27 cellular contexts compared by ENCODE assay signal in the genomic region with DNA sequence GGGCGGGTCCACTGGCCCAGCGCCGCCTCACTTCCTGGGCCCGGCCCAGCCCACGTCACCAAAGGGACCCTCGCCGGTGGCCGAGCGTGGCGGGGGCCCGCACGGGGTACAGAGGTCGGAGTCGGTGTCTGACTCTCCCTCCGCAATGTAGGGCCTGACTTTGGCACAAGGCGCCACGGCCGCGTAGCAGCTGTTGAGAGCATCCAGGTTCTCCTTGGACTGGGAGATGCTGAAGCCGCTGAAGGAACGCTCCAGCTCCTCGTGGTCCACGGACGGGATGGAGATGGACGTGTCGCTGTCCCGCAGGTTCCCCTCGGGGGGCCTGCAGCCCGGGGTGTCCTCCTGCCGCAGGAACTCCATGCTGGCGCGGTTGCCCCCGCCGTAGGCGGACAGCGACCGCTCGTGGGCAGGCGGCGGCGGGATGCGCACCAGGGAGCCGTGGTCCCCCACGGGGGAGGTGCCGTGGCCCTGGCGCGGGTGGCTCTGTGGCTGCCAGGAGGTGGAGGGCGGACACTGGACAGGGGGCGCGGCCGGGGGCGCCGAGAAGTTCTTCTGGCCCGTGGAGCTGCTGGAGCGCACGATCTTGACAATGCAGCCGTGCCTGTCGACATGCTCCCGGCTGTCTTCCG. TPM values are rescaled to one million over a fixed set of nuclear protein-coding genes. Genes with fewer than 3 reads are reported as not detected.
A peak's percentile ranks its signal among the peaks of the same experiment; 100 is the strongest.
DNase-seq lines count a peak whose midpoint lies in the region; ATAC-seq, FAIRE-seq and TF ChIP-seq lines count a peak whose summit lies in the region.
"Had no signal": no experiment of that assay in that cellular context is flagged by ENCODE, and none has a peak within 500 bp of the region (broad histone marks: within the 10 kb centered on the region; RNA-seq: fewer than 3 reads in every experiment).

No MANE protein-coding gene starts in this region.

- no peaks in the 10 kb centered on the region for H3K79me2 ChIP-seq in HepG2 (ENCODE audit: insufficient read depth, low read length)

- no peak overlapping the region for H2BK120ac ChIP-seq in neuronal stem cell (ENCODE audit: low read depth, low read length)

- no peak overlapping the region for H3K27ac ChIP-seq in HepG2 (ENCODE audit: extremely low read length, insufficient read depth, low read length)
- H3K27ac ChIP-seq in right lobe of liver = no peak overlapping the region
- no peak overlapping the region for H3K27ac ChIP-seq in RWPE2 (ENCODE audit: poor library complexity, severe bottlenecking)
- H3K27ac ChIP-seq in neuronal stem cell (replicated peaks; ENCODE audit: low read length) = no peak overlapping the region
- H3K27ac ChIP-seq: 22Rv1, A549, BLaER1 had no signal

- no peak overlapping the region for H2AFZ ChIP-seq in HepG2 (ENCODE audit: low read length)
- no peak overlapping the region for H2AFZ ChIP-seq in neuronal stem cell (ENCODE audit: low read length)

- no TSS peak for BruUV-seq in HepG2 (replicated peaks; lab: Mats Ljungman, UMichigan)

- H3K18ac ChIP-seq in neuronal stem cell (ENCODE audit: low read length) = no peak overlapping the region

- intact Hi-C loops in HepG2 (cut with micrococcal nuclease; ENCODE audit: unreplicated experiment) (no loop called here), right lobe of liver (cut with DNase I) (no loop called here)

- no peak overlapping the region for H2BK15ac ChIP-seq in neuronal stem cell (ENCODE audit: low read length)

- no peak overlapping the region for H2AK5ac ChIP-seq in neuronal stem cell (ENCODE audit: low read depth, low read length)

- H3K4ac ChIP-seq in neuronal stem cell (ENCODE audit: low read length) = no peak overlapping the region

- TF ChIP-seq CTCF in HepG2 (CRISPR knock-in tag; IDR thresholded peaks at IDR 0.05) = no peak
- TF ChIP-seq CTCF in right lobe of liver (IDR thresholded peaks at IDR 0.05) = no peak
- TF ChIP-seq CTCF in RWPE2 (IDR thresholded peaks at IDR 0.05; ENCODE audit: poor library complexity, severe bottlenecking) = no peak

- H3K36me3 ChIP-seq in HepG2 (replicated peaks in 1 of 2; ENCODE audit: control insufficient read depth in 1 of 2, insufficient read depth in 2 of 2, low read length in 2 of 2) = no peaks in the 10 kb centered on the region
- no peaks in the 10 kb centered on the region for H3K36me3 ChIP-seq in right lobe of liver
- no peaks in the 10 kb centered on the region for H3K36me3 ChIP-seq in RWPE2 (ENCODE audit: low read depth)
- no peaks in the 10 kb centered on the region for H3K36me3 ChIP-seq in neuronal stem cell (replicated peaks in 1 of 2; ENCODE audit: control insufficient read depth in 2 of 2, insufficient read depth in 2 of 2, low read length in 2 of 2)
- H3K36me3 ChIP-seq: BE2C, BLaER1 had no signal

- H3K4me3 ChIP-seq in HepG2 (replicated peaks in 1 of 3; ENCODE audit: insufficient read depth in 1 of 3, low read depth in 2 of 3, low read length in 3 of 3) (no peak overlapping the region), right lobe of liver (no peak overlapping the region), RWPE2 (ENCODE audit: severe bottlenecking) (no peak overlapping the region), neuronal stem cell (ENCODE audit: low read length in 2 of 2) (no peak overlapping the region)
- H3K4me3 ChIP-seq: A549, BLaER1, GM12878 had no signal

- H3K9ac ChIP-seq in HepG2 (ENCODE audit: insufficient read depth, low read depth, low read length) (no peak overlapping the region), neuronal stem cell (ENCODE audit: low read depth, low read length, poor library complexity) (no peak overlapping the region)
- H3K9ac ChIP-seq: BLaER1 had no signal

- no peak overlapping the region for H3K4me2 ChIP-seq in HepG2 (ENCODE audit: low read depth, low read length)
- no peak overlapping the region for H3K4me2 ChIP-seq in neuronal stem cell (ENCODE audit: insufficient read depth, low read length, poor library complexity, severe bottlenecking)
- H3K4me2 ChIP-seq: A549, BLaER1 had no signal

- CTCF ChIA-PET in HepG2 (lab: Yijun Ruan, JAX; ENCODE audit: low intra/inter-chr PET ratio, low total read pairs) = no interaction called here

- DNase-seq in HepG2 (ENCODE audit: low spot score) (no peak), right lobe of liver (no peak), RWPE2 (ENCODE audit: low spot score) (peak; percentile 85), neuronal stem cell (ENCODE audit: low spot score) (no peak), GM19239 (ENCODE audit: insufficient read length, low spot score) (no peak), AG20443 (ENCODE audit: low spot score) (no peak)
- DNase-seq: BE2C; C1 segment of cervical spinal cord; CD4-positive, alpha-beta memory T cell; CD4-positive, CD25-positive, alpha-beta regulatory T cell; CD8-positive, alpha-beta memory T cell; COR-L47; DMS 273 treated with DMSO at 0.1 percent for 48 hours; DMS153; DMS53; DMS79; DND-41; EL; GDM1 had no signal

- H3K9me3 ChIP-seq in HepG2 (ENCODE audit: low read length) = no peaks in the 10 kb centered on the region
- no peaks in the 10 kb centered on the region for H3K9me3 ChIP-seq in right lobe of liver
- no peaks in the 10 kb centered on the region for H3K9me3 ChIP-seq in RWPE2 (ENCODE audit: severe bottlenecking)
- peaks cover 0 to 6% of the 10 kb centered on the region in 2 donors for H3K9me3 ChIP-seq in neuronal stem cell (replicated peaks in 1 of 2; ENCODE audit: control insufficient read depth in 2 of 2, insufficient read depth in 1 of 2, low read depth in 1 of 2, low read length in 2 of 2)
- H3K9me3 ChIP-seq: A549, BE2C, BLaER1 had no signal

- no peak overlapping the region for H4K8ac ChIP-seq in neuronal stem cell (ENCODE audit: low read depth, low read length)

- peak overlapping the region; percentile 38 for H3K14ac ChIP-seq in neuronal stem cell (ENCODE audit: low read length)

- H2BK5ac ChIP-seq in neuronal stem cell (ENCODE audit: low read length) = no peak overlapping the region

- H3K4me1 ChIP-seq in HepG2 (ENCODE audit: insufficient read depth, low read length) (no peaks in the 10 kb centered on the region; the same call in 1 of the 2 replicates), right lobe of liver (no peaks in the 10 kb centered on the region), RWPE2 (ENCODE audit: insufficient read depth, poor library complexity, severe bottlenecking) (no peaks in the 10 kb centered on the region), neuronal stem cell (ENCODE audit: control insufficient read depth in 2 of 2, insufficient read depth in 1 of 2, low read depth in 1 of 2, low read length in 2 of 2) (peaks cover 6 to 7% of the 10 kb centered on the region in 2 donors)
- H3K4me1 ChIP-seq: BE2C had no signal

- POLR2A ChIA-PET in HepG2 (lab: Yijun Ruan, JAX) = no interaction called here

- ATAC-seq in HepG2 (no peak), right lobe of liver (no peak), RWPE2 (ENCODE audit: low read depth) (no peak)
- ATAC-seq: A549, GM12878 had no signal

- in situ Hi-C loops in HepG2 (cut with HindIII; ENCODE audit: extremely low pct_ligation_motif_present, low pct_unique_long_range_greater_than_20kb) = no loop called here

- no peak overlapping the region for H2BK12ac ChIP-seq in neuronal stem cell (ENCODE audit: low read length)

- TF ChIP-seq RAD21 in HepG2 (CRISPR knock-in tag; IDR thresholded peaks at IDR 0.05) = no peak

- H4K20me1 ChIP-seq in HepG2 (ENCODE audit: insufficient read depth, low read length) = peaks cover 7% of the 10 kb centered on the region; the same call in 1 of the 2 replicates

- FAIRE-seq in HepG2 (lab: Jason Lieb, UNC) (no peak), GM19239 (lab: Jason Lieb, UNC) (no peak)
- FAIRE-seq: A549, GM12878, GM12892, GM18507 had no signal

- no peak overlapping the region for H4K91ac ChIP-seq in neuronal stem cell (ENCODE audit: low read depth, low read length, poor library complexity)

- no peak for TF ChIP-seq EP300 in HepG2 (IDR thresholded peaks at IDR 0.05; ENCODE audit: low read depth in 2 of 2, low read length in 2 of 2)
- TF ChIP-seq EP300 in HepG2 (CRISPR knock-in tag; IDR thresholded peaks at IDR 0.05; ENCODE audit: borderline replicate concordance) = no peak

- H3K79me1 ChIP-seq in neuronal stem cell (ENCODE audit: low read depth, low read length) = peaks cover 3% of the 10 kb centered on the region

- H3K23ac ChIP-seq in neuronal stem cell (ENCODE audit: low read depth, low read length, poor library complexity) = no peak overlapping the region

- WGBS in HepG2 (ENCODE audit: low lambda C conversion rate) = 50% methylated on average over 34 of the region's 60 CpGs
- no CpG with 5 or more reads among the region's 60 CpGs for WGBS in right lobe of liver (ENCODE audit: insufficient coverage, low coverage, low lambda C conversion rate, missing lambda C conversion rate)
- no CpG with 5 or more reads among the region's 60 CpGs for WGBS in neuronal stem cell (ENCODE audit: extremely low coverage in 2 of 2, insufficient read length in 2 of 2, insufficient replicate concordance in 1 of 2), 2 donors

- H3K27me3 ChIP-seq in HepG2 (ENCODE audit: control insufficient read depth in 1 of 2, insufficient read depth in 2 of 2, low read length in 2 of 2) (peaks cover 48 to 94% of the 10 kb centered on the region in 2 experiments), right lobe of liver (no peaks in the 10 kb centered on the region), RWPE2 (ENCODE audit: insufficient read depth, poor library complexity, severe bottlenecking) (peaks cover 20% of the 10 kb centered on the region), neuronal stem cell (ENCODE audit: control insufficient read depth in 3 of 3, insufficient read depth in 3 of 3, low read depth in 1 of 3, low read length in 3 of 3) (peaks cover 0 to 3% (median 0%) of the 10 kb centered on the region in 3 experiments)

- no peak for TF ChIP-seq POLR2A in HepG2 (IDR thresholded peaks at IDR 0.05; ENCODE audit: insufficient read depth in 1 of 2, low read depth in 2 of 2, low read length in 2 of 2)
- no peak for TF ChIP-seq POLR2A in right lobe of liver (IDR thresholded peaks at IDR 0.05)

RNA-seq across cellular contexts. Expression of gene CHRNA4, which starts 45.6 kb away (rescaled TPM):
- total RNA-seq in HepG2 (2016; rRNA removed; fragmentation: Illumina TruSeq; extraction: Trizol) = not detected in 2 replicates
- total RNA-seq in HepG2 (2016; cell fraction: cytosol; rRNA removed; fragmentation: Illumina TruSeq; extraction: Trizol; ENCODE audit: low read depth) = not detected in 2 replicates
- total RNA-seq in HepG2 (2016; cell fraction: insoluble cytoplasmic fraction; rRNA removed; fragmentation: Illumina TruSeq; extraction: Trizol) = not detected in 2 replicates
- total RNA-seq in HepG2 (2016; cell fraction: membrane; rRNA removed; fragmentation: Illumina TruSeq; extraction: Trizol) = not detected in 2 replicates
- total RNA-seq in HepG2 (2016; cell fraction: nucleus; rRNA removed; fragmentation: Illumina TruSeq; extraction: Trizol) = not detected in 2 replicates
- polyA plus RNA-seq in HepG2 (2011; rRNA removed) = not detected in 2 replicates
- polyA plus RNA-seq in HepG2 (2011; cell fraction: cytosol; rRNA removed) = 0.06 TPM in 1 of 2 replicates, not detected in the other
- 0.10 and 0.14 TPM in 2 replicates for polyA plus RNA-seq in HepG2 (2011; cell fraction: nucleus; rRNA removed)
- 0.11 TPM in 1 of 2 replicates, not detected in the other for polyA plus RNA-seq in HepG2 (2012)
- polyA plus RNA-seq in HepG2 (2016; cell fraction: cytosol; fragmentation: Illumina TruSeq; extraction: Trizol; ENCODE audit: low read depth) = not detected in 2 replicates
- not detected in 2 replicates for polyA plus RNA-seq in HepG2 (2016; cell fraction: insoluble cytoplasmic fraction; fragmentation: Illumina TruSeq; extraction: Trizol; ENCODE audit: low read depth)
- not detected in 2 replicates for polyA plus RNA-seq in HepG2 (2016; cell fraction: membrane; fragmentation: Illumina TruSeq; extraction: Trizol; ENCODE audit: low read depth)
- polyA plus RNA-seq in HepG2 (2016; cell fraction: nucleus; fragmentation: Illumina TruSeq; extraction: Trizol; ENCODE audit: insufficient read depth, low read depth) = not detected in 2 replicates
- not detected in 2 replicates for polyA minus RNA-seq in HepG2 (2011; rRNA and poly(A)+ RNA removed; ENCODE audit: low replicate concordance)
- polyA minus RNA-seq in HepG2 (2011; cell fraction: cytosol; rRNA and poly(A)+ RNA removed) = not detected in 2 replicates
- polyA minus RNA-seq in HepG2 (2011; cell fraction: nucleus; rRNA and poly(A)+ RNA removed) = not detected in 2 replicates
- 100 to 1,000 TPM in 1 of 6 experiments, 10 to 100 TPM in 3, 1 to 10 TPM in 2; 4.6 to 165 (median 26.8) TPM for total RNA-seq in right lobe of liver
- 0.29 TPM for polyA plus RNA-seq in neuronal stem cell (2013, experiment 1 of 2)
- 0.19 TPM for polyA plus RNA-seq in neuronal stem cell (2013, experiment 2 of 2)
- total RNA-seq: CD4-positive, alpha-beta memory T cell; CD4-positive, CD25-positive, alpha-beta regulatory T cell; CD8-positive, alpha-beta memory T cell; Daoy had no signal
- polyA plus RNA-seq: CD14-positive monocyte; CD4-positive, alpha-beta memory T cell; CD4-positive, CD25-positive, alpha-beta regulatory T cell; CD8-positive, alpha-beta memory T cell had no signal
